Comparison of ENCODE assay signal across 8 cellular contexts in the genomic region with DNA sequence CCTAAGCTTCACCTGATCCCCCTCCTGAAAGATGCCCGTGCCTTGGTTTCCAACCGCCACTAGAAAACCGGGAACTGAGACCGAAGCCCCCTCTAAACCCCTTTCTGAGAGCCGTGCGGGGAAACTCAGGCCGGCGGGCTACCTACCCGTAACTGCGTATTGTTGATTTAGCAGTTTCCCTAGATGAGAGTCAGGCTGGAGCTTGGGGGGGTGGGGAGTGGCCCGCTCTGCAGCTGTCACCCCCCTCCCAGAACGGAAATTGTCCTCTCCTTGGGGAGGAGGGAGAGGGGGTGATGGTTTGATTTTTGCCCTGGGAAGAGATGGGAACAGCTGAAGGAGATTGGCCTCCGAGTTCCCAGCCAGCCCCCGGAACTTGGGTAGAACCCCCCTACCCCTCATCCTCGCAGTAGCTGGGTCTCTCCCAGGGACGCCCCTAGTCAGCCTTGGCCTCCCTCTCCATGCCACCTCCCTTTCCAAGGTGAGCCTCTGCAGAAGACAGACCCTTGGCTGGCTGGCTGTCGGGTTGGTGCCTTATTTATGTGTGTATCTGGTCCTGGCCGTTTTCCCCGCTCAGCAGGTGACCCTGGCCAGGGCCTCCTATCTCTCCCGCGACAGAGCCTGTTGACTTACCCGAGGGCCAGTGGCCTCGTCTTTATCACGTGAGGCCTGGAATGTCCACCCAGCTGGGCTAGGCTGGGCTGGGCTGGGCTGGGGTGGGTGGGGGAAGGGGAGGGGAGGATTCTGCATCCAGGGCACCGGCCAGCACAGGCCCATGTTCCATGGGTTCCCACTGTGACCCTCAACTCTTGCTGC. TPM values are rescaled to one million over a fixed set of nuclear protein-coding genes. Genes with fewer than 3 reads are reported as not detected.
DNase-seq lines count a peak whose midpoint lies in the region; ATAC-seq lines count a peak whose summit lies in the region.

No MANE protein-coding gene starts in this region.

- H3K4me1 Mint-ChIP-seq in naive B cell: peaks cover 58 to 71% (median 69%) of the 10 kb centered on the region in 3 donors

- peaks cover 3 to 20% of the 10 kb centered on the region in 2 donors for H3K4me1 ChIP-seq in esophagus (ENCODE audit: control insufficient read depth in 2 of 2, insufficient read depth in 2 of 2, low read length in 1 of 2)

- H3K9me3 Mint-ChIP-seq in naive B cell: no peaks in the 10 kb centered on the region

- peak overlapping the region; percentile 65 to 74 for H3K4me3 ChIP-seq in esophagus (ENCODE audit: low read depth in 1 of 2, low read length in 2 of 2)

- no peaks in the 10 kb centered on the region for H3K9me3 ChIP-seq in esophagus (ENCODE audit: control insufficient read depth in 2 of 2, insufficient read depth in 1 of 2, low read depth in 1 of 2, low read length in 1 of 2)

- H3K27me3 Mint-ChIP-seq in naive B cell: no peaks in the 10 kb centered on the region

- DNase-seq in EL (peak; percentile 50), RPMI8226 (peak; percentile 72), naive B cell (no peak), NCI-H226 (no peak), NCI-H446 (lab: John Stamatoyannopoulos, UW) (no peak), NCI-H526 treated with DMSO at 0.1 percent for 48 hours (lab: John Stamatoyannopoulos, UW) (no peak)

- peak overlapping the region; percentile 76 to 86 for H3K27ac ChIP-seq in esophagus (ENCODE audit: low read depth in 2 of 2, low read length in 1 of 2)

- peak overlapping the region; percentile 78 to 99 (median 98) for H3K4me3 Mint-ChIP-seq in naive B cell

- ATAC-seq in naive B cell (ENCODE audit: low read depth in 2 of 2): no peak
- ATAC-seq in GM19455 (IDR thresholded peaks at IDR 0.05; ENCODE audit: unreplicated experiment): no peak

- peak overlapping the region; percentile 44 to 95 (median 92) for H3K27ac Mint-ChIP-seq in naive B cell

- no peaks in the 10 kb centered on the region for H3K36me3 ChIP-seq in esophagus (ENCODE audit: control insufficient read depth in 2 of 2, insufficient read depth in 2 of 2, low read length in 1 of 2)

- H3K36me3 Mint-ChIP-seq in naive B cell: peaks cover 0 to 6% of the 10 kb centered on the region in 2 donors

- H3K27me3 ChIP-seq in esophagus (ENCODE audit: control insufficient read depth in 1 of 2, insufficient read depth in 2 of 2, low read length in 2 of 2): peaks cover 0 to 3% of the 10 kb centered on the region in 2 donors

- 32 to 46% methylated on average over 25 of the region's 25 CpGs for WGBS in esophagus, 2 donors

RNA-seq across cellular contexts. Expression of a gene that starts 2.7 kb away (rescaled TPM):
- polyA plus RNA-seq in esophagus (10 to 100 TPM; 21.9 to 27.8 TPM), naive B cell (ENCODE audit: low read depth in 6 of 6) (100 to 1,000 TPM; 351 to 547 (median 399) TPM)

Comparison
In these comparisons a context has a peak if more than half of its experiments do, and no peak if none do; other contexts are left out.
1. DNase-seq: peak in EL (single experiment) and RPMI8226 (single experiment); none in naive B cell (single experiment), NCI-H226 (single experiment), NCI-H446 (0 of 2) and NCI-H526 treated with DMSO at 0.1 percent for 48 hours (single experiment).
2. RNA of a gene that starts 2.7 kb away (polyA plus RNA-seq): 351 to 547 TPM in naive B cell; 21.9 to 27.8 TPM in esophagus; every median in the first group is over 10 times any median in the second.